ENCODE assay signal across 8 cellular contexts in the genomic region with DNA sequence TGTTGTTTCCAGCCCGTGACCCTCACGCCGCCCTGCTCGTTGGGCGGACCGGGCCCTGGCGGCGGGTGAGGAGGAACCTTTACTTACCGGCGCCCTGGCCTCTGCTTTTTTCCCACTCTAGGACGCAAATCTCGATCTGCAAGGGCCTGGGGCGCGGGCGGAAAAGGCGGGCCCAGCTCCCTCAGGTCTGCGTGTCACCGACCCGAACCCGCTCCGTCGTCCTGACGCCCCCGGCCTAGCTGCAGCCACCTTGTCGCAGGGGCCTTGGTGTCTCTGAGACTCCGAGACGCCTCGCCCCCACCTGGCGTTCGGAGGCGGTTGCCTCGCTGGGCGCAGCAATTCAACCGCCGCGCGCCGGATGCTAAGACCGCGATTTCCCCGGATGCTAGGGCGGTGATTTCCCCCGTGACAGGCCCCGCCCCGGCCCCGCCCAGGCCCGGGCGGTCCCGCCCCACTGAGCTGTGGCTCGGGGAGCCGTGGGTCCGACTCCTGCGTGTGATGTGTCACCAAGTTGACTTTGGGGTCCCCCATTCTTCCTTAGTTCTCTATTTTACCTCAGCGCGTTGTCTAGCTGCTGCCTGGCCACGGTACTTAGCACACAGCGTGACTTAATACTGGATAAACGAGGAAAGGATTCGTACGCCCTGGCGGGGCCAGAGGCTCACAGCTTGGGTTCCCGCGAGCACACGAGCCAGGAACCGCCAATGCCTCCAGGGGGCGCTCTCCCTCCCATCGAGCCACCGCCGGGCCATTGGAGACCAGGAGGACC. TPM values are rescaled to one million over a fixed set of nuclear protein-coding genes. Genes with fewer than 3 reads are reported as not detected.
DNase-seq lines count a peak whose midpoint lies in the region; ATAC-seq and TF ChIP-seq lines count a peak whose summit lies in the region.

A gene (minus strand): TSS at position 371 of the 769 bp plus-strand sequence. CDS start 18,196 bp downstream, outside the sequence.

- H3K4me1 ChIP-seq in HUES48 (ENCODE audit: control insufficient read depth, insufficient read depth, low read length) = 0 out of 2 replicates have a peak, but pooled peaks cover 7% of the 10 kb centered on the region
- H3K4me1 ChIP-seq in ovary (ENCODE audit: insufficient read depth) = no peaks in the 10 kb centered on the region
- H3K4me1 ChIP-seq in thymus (ENCODE audit: control insufficient read depth, insufficient read depth, low read length) = peaks cover 9% of the 10 kb centered on the region

- 1 to 3% (median 1%) methylated on average over 58 to 69 of the region's 69 CpGs for WGBS in ovary, 3 donors
- WGBS in thymus = 8% methylated on average over 69 of the region's 69 CpGs

- H3K36me3 ChIP-seq in HUES48 (ENCODE audit: control insufficient read depth, insufficient read depth, low read length) (peaks cover 3% of the 10 kb centered on the region; the same call in 1 of the 2 replicates), ovary (no peaks in the 10 kb centered on the region), thymus (ENCODE audit: control insufficient read depth, insufficient read depth) (no peaks in the 10 kb centered on the region)

- intact Hi-C loops in ovary (cut with DNase I) = no loop called here

- peak within 1 kb of the TSS; percentile 93 for H3K9ac ChIP-seq in HUES48 (ENCODE audit: low read depth, low read length)

- peak in 1 of 3 donors; percentile 28 for TF ChIP-seq CTCF in ovary (IDR thresholded peaks at IDR 0.05)

- no peaks in the 10 kb centered on the region for H3K9me3 ChIP-seq in HUES48 (ENCODE audit: control insufficient read depth, insufficient read depth, low read length)
- H3K9me3 ChIP-seq in ovary = no peaks in the 10 kb centered on the region
- H3K9me3 ChIP-seq in thymus (ENCODE audit: control insufficient read depth) = no peaks in the 10 kb centered on the region

- H3K27me3 ChIP-seq in HUES48 (ENCODE audit: control insufficient read depth, insufficient read depth, low read length) = no peaks in the 10 kb centered on the region
- no peaks in the 10 kb centered on the region for H3K27me3 ChIP-seq in ovary
- H3K27me3 ChIP-seq in thymus (ENCODE audit: control insufficient read depth, insufficient read depth) = no peaks in the 10 kb centered on the region

- H3K27ac ChIP-seq in HUES48 (ENCODE audit: low read depth, low read length) (peak within 1 kb of the TSS; percentile 87), ovary (no peak within 1 kb of the TSS), thymus (ENCODE audit: low read depth) (peak within 1 kb of the TSS; percentile 95)

- ATAC-seq in GM21381 (IDR thresholded peaks at IDR 0.05; ENCODE audit: unreplicated experiment) = peak; percentile 96

- TF ChIP-seq POLR2A in ovary (IDR thresholded peaks at IDR 0.05) = no peak

- TF ChIP-seq EP300 in ovary (IDR thresholded peaks at IDR 0.05) = no peak

- DNase-seq in DMS114 treated with DMSO at 0.1 percent for 48 hours (lab: John Stamatoyannopoulos, UW; ENCODE audit: unreplicated experiment) = peak; percentile 82
- DNase-seq in SIG-M5 (lab: John Stamatoyannopoulos, UW) = peak; percentile 40
- peak; percentile 93 for DNase-seq in activated naive CD4-positive, alpha-beta T cell treated with Interleukin-2 at 50 U/mL for 16 hours
- DNase-seq in glomerular visceral epithelial cell (ENCODE audit: extremely low spot score) = peak; percentile 72
- peak; percentile 50 to 82 (median 56) for DNase-seq in ovary

- H3K4me3 ChIP-seq in HUES48 (ENCODE audit: low read depth, low read length) (peak within 1 kb of the TSS; percentile 79), ovary (peak within 1 kb of the TSS; percentile 41), thymus (ENCODE audit: low read length) (peak within 1 kb of the TSS; percentile 61)

RNA-seq across cellular contexts. Expression of the gene that starts here (rescaled TPM):
- 1 to 10 TPM in 6 of 7 donors, under 1 TPM in 1; 0.99 to 7.5 (median 4.0) TPM for total RNA-seq in ovary
- polyA plus RNA-seq in ovary (1 to 10 TPM; 6.9 to 8.5 TPM), thymus (7.6 TPM)

Comparison
In these comparisons a context has a peak if more than half of its experiments do, and no peak if none do; other contexts are left out.
1. DNase-seq: peak in every context shown above with its lines; median percentile 93 in activated naive CD4-positive, alpha-beta T cell treated with Interleukin-2 at 50 U/mL for 16 hours; 82 in DMS114 treated with DMSO at 0.1 percent for 48 hours; 72 in glomerular visceral epithelial cell; 56 in ovary; 40 in SIG-M5.
2. H3K27ac ChIP-seq: peak in HUES48 (single experiment) and thymus (single experiment); none in ovary (0 of 2).
3. Peak in every context shown above with its lines, with median percentiles within 50 percentile points of each other: H3K4me3 ChIP-seq.